In the genomic region with DNA sequence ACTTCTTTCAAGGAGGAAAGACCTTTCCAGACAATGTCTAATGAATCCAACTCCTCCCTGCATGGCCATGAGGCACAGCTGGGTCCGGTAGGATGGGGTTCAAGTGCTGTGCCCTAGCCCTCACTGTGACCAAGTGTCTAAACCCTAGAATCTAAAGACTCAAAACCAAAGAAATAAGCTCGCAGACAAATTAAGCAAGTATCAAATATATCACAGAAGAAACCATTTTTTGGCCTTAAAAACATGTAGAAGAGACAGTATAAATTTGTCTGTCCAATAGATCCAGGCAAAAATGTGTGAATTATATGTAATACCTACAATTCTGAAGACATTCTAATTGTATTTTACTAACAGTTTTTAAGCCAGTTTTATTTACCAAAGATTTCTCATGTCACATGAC, we compare ENCODE assay signal across 8 cellular contexts.
"Had no signal": no experiment of that assay in that cellular context is flagged by ENCODE, and none has a peak within 500 bp of the region (broad histone marks: within the 10 kb centered on the region; RNA-seq: fewer than 3 reads in every experiment).

No MANE protein-coding gene starts in this region.

- H3K4me3 ChIP-seq: GM23248, GM23338, HAP-1 had no signal

- H3K4me1 ChIP-seq: HAP-1 had no signal

- DNase-seq: GM23248, GOT3, H7, H9, HCEC 1CT, HFFc6 had no signal

- H3K27ac ChIP-seq: GM23248 had no signal

- H3K9me3 ChIP-seq: HAP-1 had no signal

- H3K36me3 ChIP-seq: HAP-1 had no signal
